Comparison of ENCODE assay signal across 16 cellular contexts in the genomic region with DNA sequence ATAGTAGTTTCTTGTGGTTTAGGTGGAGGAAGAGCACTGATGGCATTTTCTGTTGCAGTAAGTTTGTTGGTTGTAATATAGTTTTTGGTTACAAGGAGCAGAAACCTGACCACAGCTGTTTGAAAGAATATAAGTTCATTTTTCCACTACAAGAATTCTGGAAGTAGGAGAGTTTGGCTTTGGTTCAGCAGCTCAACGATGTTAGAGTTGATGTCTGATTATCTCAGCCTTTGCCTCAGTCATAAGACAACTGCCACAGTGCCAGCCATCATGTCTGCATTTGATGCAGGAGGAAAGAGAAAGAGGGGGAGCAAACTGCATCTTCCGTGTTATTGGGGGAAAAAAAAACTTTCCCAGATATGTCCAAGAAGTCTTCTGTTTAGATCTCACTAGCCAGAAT.
A peak's percentile ranks its signal among the peaks of the same experiment; 100 is the strongest.
DNase-seq lines count a peak whose midpoint lies in the region; ATAC-seq and TF ChIP-seq lines count a peak whose summit lies in the region.
"Had no signal": no experiment of that assay in that cellular context is flagged by ENCODE, and none has a peak within 500 bp of the region (broad histone marks: within the 10 kb centered on the region; RNA-seq: fewer than 3 reads in every experiment).

No MANE protein-coding gene starts in this region.

- H3K9ac ChIP-seq in Karpas-422 (ENCODE audit: low read length) = no peak overlapping the region

- in situ Hi-C loops in astrocyte of the spinal cord (cut with HindIII; ENCODE audit: low sequenced_read_pairs) = no loop called here

- no peak overlapping the region for H3K27ac Mint-ChIP-seq in activated CD8-positive, alpha-beta memory T cell treated with anti-CD3 and anti-CD28 coated beads, Interleukin-2, amount 10 ng/mL, durations not matched to agents 7 days and 5 days
- H3K27ac Mint-ChIP-seq: CD4-positive, CD25-positive, alpha-beta regulatory T cell had no signal

- H3K4me1 Mint-ChIP-seq in activated CD8-positive, alpha-beta memory T cell treated with anti-CD3 and anti-CD28 coated beads, Interleukin-2, amount 10 ng/mL, durations not matched to agents 7 days and 5 days = no peaks in the 10 kb centered on the region
- H3K4me1 Mint-ChIP-seq: CD4-positive, CD25-positive, alpha-beta regulatory T cell had no signal

- no peak overlapping the region for H3K4me3 Mint-ChIP-seq in activated CD8-positive, alpha-beta memory T cell treated with anti-CD3 and anti-CD28 coated beads, Interleukin-2, amount 10 ng/mL, durations not matched to agents 7 days and 5 days
- H3K4me3 Mint-ChIP-seq: CD4-positive, CD25-positive, alpha-beta regulatory T cell had no signal

- DNase-seq in Karpas-422 = peak; percentile 6
- DNase-seq in astrocyte of the spinal cord (ENCODE audit: low read depth, low spot score) = peak; percentile 25
- peak; percentile 17 for DNase-seq in hepatic stellate cell (ENCODE audit: low spot score)
- no peak for DNase-seq in activated CD8-positive, alpha-beta memory T cell treated with anti-CD3 and anti-CD28 coated beads, Interleukin-2, amount 10 ng/mL, durations not matched to agents 7 days and 5 days
- DNase-seq in breast epithelium (ENCODE audit: low spot score in 2 of 2) = no peak
- no peak for DNase-seq in NCI-H187 (lab: John Stamatoyannopoulos, UW)
- no peak for DNase-seq in NCI-H1436 treated with DMSO at 0.1 percent for 48 hours (lab: John Stamatoyannopoulos, UW)
- DNase-seq: CD4-positive, CD25-positive, alpha-beta regulatory T cell; EL; GF-D8; MG63; NCI-H1048; NCI-H1417 treated with DMSO at 0.1 percent for 48 hours; NCI-H1930; NCI-H2227 treated with DMSO at 0.1 percent for 48 hours had no signal

- peaks cover 2% of the 10 kb centered on the region for H3K9me3 Mint-ChIP-seq in activated CD8-positive, alpha-beta memory T cell treated with anti-CD3 and anti-CD28 coated beads, Interleukin-2, amount 10 ng/mL, durations not matched to agents 7 days and 5 days (ENCODE audit: low read depth)

- 0 out of 2 replicates have a peak, but pooled peaks cover 2% of the 10 kb centered on the region for H3K27me3 ChIP-seq in Karpas-422 (ENCODE audit: low read length)
- no peaks in the 10 kb centered on the region for H3K27me3 ChIP-seq in breast epithelium
- H3K27me3 ChIP-seq: MG63 had no signal

- H3K27ac ChIP-seq in Karpas-422 (ENCODE audit: low read length) = no peak overlapping the region
- H3K27ac ChIP-seq in breast epithelium = no peak overlapping the region

- no peak for ATAC-seq in activated CD8-positive, alpha-beta memory T cell treated with anti-CD3 and anti-CD28 coated beads, Interleukin-2, amount 10 ng/mL, durations not matched to agents 7 days and 5 days
- ATAC-seq: Panc1 had no signal

- H3K4me3 ChIP-seq in Karpas-422 (ENCODE audit: low read length) (no peak overlapping the region), astrocyte of the spinal cord (ENCODE audit: low read depth, low read length) (no peak overlapping the region), breast epithelium (no peak overlapping the region)
- H3K4me3 ChIP-seq: MG63 had no signal

- TF ChIP-seq CTCF in astrocyte of the spinal cord (IDR thresholded peaks at IDR 0.05; ENCODE audit: low read depth, low read length) = no peak
- TF ChIP-seq CTCF in breast epithelium (IDR thresholded peaks at IDR 0.05) = no peak

- H3K36me3 Mint-ChIP-seq in activated CD8-positive, alpha-beta memory T cell treated with anti-CD3 and anti-CD28 coated beads, Interleukin-2, amount 10 ng/mL, durations not matched to agents 7 days and 5 days = no peaks in the 10 kb centered on the region
- H3K36me3 Mint-ChIP-seq: CD4-positive, CD25-positive, alpha-beta regulatory T cell had no signal

- H3K9me2 ChIP-seq in Karpas-422 (replicated peaks; ENCODE audit: insufficient read depth, low read length) = no peaks in the 10 kb centered on the region

- H2AFZ ChIP-seq in Karpas-422 (ENCODE audit: low read length) = no peak overlapping the region

- H3K9me3 ChIP-seq in Karpas-422 (ENCODE audit: low read length) (no peaks in the 10 kb centered on the region), breast epithelium (no peaks in the 10 kb centered on the region)
- H3K9me3 ChIP-seq: MG63 had no signal

- TF ChIP-seq POLR2A in breast epithelium (IDR thresholded peaks at IDR 0.05) = no peak

- no peaks in the 10 kb centered on the region for H3K79me2 ChIP-seq in Karpas-422 (ENCODE audit: low read length)

- no peak overlapping the region for H3K4me2 ChIP-seq in Karpas-422 (ENCODE audit: low read depth, low read length, poor library complexity, severe bottlenecking)

- no peaks in the 10 kb centered on the region for H3K36me3 ChIP-seq in Karpas-422 (ENCODE audit: insufficient read depth, low read length)
- no peaks in the 10 kb centered on the region for H3K36me3 ChIP-seq in breast epithelium
- H3K36me3 ChIP-seq: MG63 had no signal

- no peaks in the 10 kb centered on the region for H3K27me3 Mint-ChIP-seq in activated CD8-positive, alpha-beta memory T cell treated with anti-CD3 and anti-CD28 coated beads, Interleukin-2, amount 10 ng/mL, durations not matched to agents 7 days and 5 days

- H3K4me1 ChIP-seq in Karpas-422 (ENCODE audit: low read length) (peaks cover 9% of the 10 kb centered on the region; the same call in 1 of the 2 replicates), breast epithelium (no peaks in the 10 kb centered on the region)

- no peaks in the 10 kb centered on the region for H4K20me1 ChIP-seq in Karpas-422 (ENCODE audit: insufficient read depth, low read depth, low read length)

- CTCF ChIA-PET in activated CD8-positive, alpha-beta memory T cell treated with anti-CD3 and anti-CD28 coated beads, Interleukin-2, amount 10 ng/mL, durations not matched to agents 7 days and 5 days (lab: Charles Lee) = no interaction called here

- intact Hi-C loops in breast epithelium (cut with DNase I; ENCODE audit: low total_unique reads) = no loop called here

Comparison
In these comparisons a context has a peak if more than half of its experiments do, and no peak if none do; other contexts are left out.
1. DNase-seq: peak in Karpas-422 (single experiment), astrocyte of the spinal cord (single experiment) and hepatic stellate cell (single experiment); none in activated CD8-positive, alpha-beta memory T cell treated with anti-CD3 and anti-CD28 coated beads, Interleukin-2, amount 10 ng/mL, durations not matched to agents 7 days and 5 days (single experiment), breast epithelium (0 of 2), NCI-H187 (0 of 2) and NCI-H1436 treated with DMSO at 0.1 percent for 48 hours (single experiment).